Comparison of ENCODE assay signal across 1 cellular context in genomic region chr18:26925313-26925712, GRCh38.
TF ChIP-seq lines count a peak whose summit lies in the region.

No MANE protein-coding gene starts in this region.

TF ChIP-seq in SK-N-SH treated with all-trans-retinoic acid at 6 μM for 48 hours, 23 proteins besides CTCF, POLR2A, EP300 and RAD21 (continued from another document):
- TF ChIP-seq TSHZ2 (CRISPR knock-in tag; IDR thresholded peaks at IDR 0.05) (no peak), ZC3H10 (CRISPR knock-in tag; IDR thresholded peaks at IDR 0.05) (no peak), GLIS3 (CRISPR knock-in tag; IDR thresholded peaks at IDR 0.05) (no peak), ZNF8 (CRISPR knock-in tag; IDR thresholded peaks at IDR 0.05) (no peak), ZNF565 (CRISPR knock-in tag; conservative IDR thresholded peaks at IDR 0.05; ENCODE audit: low read depth) (no peak), ISL1 (CRISPR knock-in tag; IDR thresholded peaks at IDR 0.05) (no peak), TCF4 (CRISPR knock-in tag; IDR thresholded peaks at IDR 0.05; ENCODE audit: borderline replicate concordance) (no peak), CSDC2 (CRISPR knock-in tag; IDR thresholded peaks at IDR 0.05) (no peak), TOX (CRISPR knock-in tag; IDR thresholded peaks at IDR 0.05; ENCODE audit: borderline replicate concordance) (no peak), ZFP30 (CRISPR knock-in tag; IDR thresholded peaks at IDR 0.05) (no peak), ESRRG (CRISPR knock-in tag; IDR thresholded peaks at IDR 0.05) (no peak), PATZ1 (CRISPR knock-in tag; IDR thresholded peaks at IDR 0.05; ENCODE audit: borderline replicate concordance) (no peak), OSR1 (CRISPR knock-in tag; IDR thresholded peaks at IDR 0.05) (no peak), SNAI2 (CRISPR knock-in tag; IDR thresholded peaks at IDR 0.05) (no peak), PPARA (CRISPR knock-in tag; IDR thresholded peaks at IDR 0.05; ENCODE audit: borderline replicate concordance) (no peak), ZFP3 (CRISPR knock-in tag; IDR thresholded peaks at IDR 0.05) (no peak), RARB (CRISPR knock-in tag; IDR thresholded peaks at IDR 0.05) (no peak)
